23 cellular contexts compared by ENCODE assay signal in the genomic region with DNA sequence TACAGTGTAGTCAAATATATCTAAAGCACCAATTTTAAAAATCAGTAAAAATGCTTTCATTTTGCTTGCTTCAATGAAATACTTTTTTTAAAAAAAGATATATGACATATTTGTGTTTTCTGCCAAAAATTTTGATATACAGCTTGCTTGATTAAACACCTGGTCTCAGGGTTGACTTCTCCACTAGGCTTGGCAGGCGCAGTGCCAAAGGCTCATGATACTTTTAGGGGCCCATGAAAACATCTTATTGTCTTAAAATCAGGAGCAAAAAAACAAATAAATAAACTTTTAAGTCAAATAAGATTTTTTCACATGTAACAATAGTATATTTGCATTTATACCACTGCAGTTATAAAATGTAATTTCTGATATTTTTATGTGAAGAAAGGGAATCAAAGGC.
"Had no signal": no experiment of that assay in that cellular context is flagged by ENCODE, and none has a peak within 500 bp of the region (broad histone marks: within the 10 kb centered on the region; RNA-seq: fewer than 3 reads in every experiment).

No MANE protein-coding gene starts in this region.

- H3K4me3 ChIP-seq: colonic mucosa, coronary artery, dorsolateral prefrontal cortex, esophagus muscularis mucosa, esophagus squamous epithelium, gastrocnemius medialis, gastroesophageal sphincter, heart left ventricle, heart right ventricle had no signal

- ATAC-seq: effector memory CD8-positive, alpha-beta T cell; esophagus mucosa; foreskin keratinocyte; gastrocnemius medialis; gastroesophageal sphincter; heart left ventricle; heart right ventricle had no signal

- H3K9me3 ChIP-seq: colonic mucosa, esophagus muscularis mucosa, esophagus squamous epithelium, gastrocnemius medialis, gastroesophageal sphincter, heart left ventricle, heart right ventricle had no signal

- H3K27ac ChIP-seq: colonic mucosa, coronary artery, dorsolateral prefrontal cortex, epithelial cell of prostate, esophagus muscularis mucosa, esophagus squamous epithelium, foreskin keratinocyte, gastrocnemius medialis, gastroesophageal sphincter, heart left ventricle, heart right ventricle had no signal

- H3K36me3 ChIP-seq: colonic mucosa had no signal

- H3K27me3 ChIP-seq: colonic mucosa, dorsolateral prefrontal cortex, esophagus muscularis mucosa, esophagus squamous epithelium, foreskin keratinocyte, gastrocnemius medialis, gastroesophageal sphincter, heart left ventricle, heart right ventricle had no signal

- H3K4me1 ChIP-seq: colonic mucosa, esophagus muscularis mucosa, esophagus squamous epithelium, foreskin keratinocyte, gastrocnemius medialis, gastroesophageal sphincter, heart right ventricle had no signal

- DNase-seq: colonic mucosa; cortex of kidney; dermis blood vessel endothelial cell; dorsolateral prefrontal cortex; effector CD4-positive, alpha-beta T cell; effector CD8-positive, alpha-beta T cell; effector memory CD4-positive, alpha-beta T cell; effector memory CD8-positive, alpha-beta T cell; endodermal cell; erythroblast; esophagus squamous epithelium; foreskin fibroblast; foreskin keratinocyte; foreskin melanocyte; gastrocnemius medialis; glutamatergic neuron; heart left ventricle; heart right ventricle had no signal
